ENCODE assay signal across 1 cellular context in genomic region chr2:229815858-229816257, GRCh38.
TF ChIP-seq lines count a peak whose summit lies in the region.

No MANE protein-coding gene starts in this region.

TF ChIP-seq in SK-N-SH, 30 proteins besides CTCF, POLR2A, EP300 and RAD21 (continued from another document):
- TF ChIP-seq USF1 (IDR thresholded peaks at IDR 0.05; ENCODE audit: borderline replicate concordance, low read depth), result no peak
